Comparison of ENCODE assay signal across 22 cellular contexts in genomic region chr12:77229640-77230442, GRCh38.
DNase-seq lines count a peak whose midpoint lies in the region; ATAC-seq, FAIRE-seq and TF ChIP-seq lines count a peak whose summit lies in the region.
"Had no signal": no experiment of that assay in that cellular context is flagged by ENCODE, and none has a peak within 500 bp of the region (broad histone marks: within the 10 kb centered on the region; RNA-seq: fewer than 3 reads in every experiment).

No MANE protein-coding gene starts in this region.

- CTCF ChIA-PET in WTC11 (lab: Charles Lee), result no interaction called here

- H3K27ac Mint-ChIP-seq in WTC11 (peak overlapping the region; percentile 69), nephron (peak overlapping the region; percentile 74 to 78 (median 77))
- H3K27ac Mint-ChIP-seq: activated B cell treated with CpG ODN at 0.5 μM for 24 hours; effector memory CD8-positive, alpha-beta T cell had no signal

- H3K36me3 Mint-ChIP-seq in WTC11, result 0 out of 2 replicates have a peak, but pooled peaks cover 2% of the 10 kb centered on the region
- no peaks in the 10 kb centered on the region for H3K36me3 Mint-ChIP-seq in nephron (ENCODE audit: low read depth)

- H3K9me3 Mint-ChIP-seq in WTC11 (no peaks in the 10 kb centered on the region), nephron (no peaks in the 10 kb centered on the region)
- H3K9me3 Mint-ChIP-seq: activated B cell treated with CpG ODN at 0.5 μM for 24 hours had no signal

- DNase-seq in H4 (ENCODE audit: low spot score) (peak; percentile 12), WTC11 (ENCODE audit: low spot score) (no peak), GM19238 (ENCODE audit: insufficient read length, low spot score) (no peak), Ammon's horn (ENCODE audit: low spot score) (no peak), NCI-H2029 (lab: John Stamatoyannopoulos, UW) (no peak)
- DNase-seq: activated B cell treated with CpG ODN at 0.5 μM for 24 hours; activated effector memory CD4-positive, alpha-beta T cell treated with anti-CD3 and anti-CD28 coated beads, Interleukin-2, amount 50 U/mL, for 16 hours; body of pancreas; Caco-2; effector memory CD8-positive, alpha-beta T cell; GDM1; NCI-H187 treated with DMSO at 0.1 percent for 48 hours; NCI-H526; occipital lobe; RPMI8226; spleen; stimulated activated naive CD4-positive, alpha-beta T cell; T-helper 1 cell had no signal

- ATAC-seq in WTC11 (peak; percentile 84), HG02588 (IDR thresholded peaks at IDR 0.05; ENCODE audit: unreplicated experiment) (no peak)
- ATAC-seq: body of pancreas; effector memory CD8-positive, alpha-beta T cell had no signal

- peak; percentile 12 for FAIRE-seq in endometrium (lab: Jason Lieb, UNC)
- FAIRE-seq: GM12892 had no signal

- H3K4me1 Mint-ChIP-seq in WTC11 (peaks cover 39% of the 10 kb centered on the region), nephron (peaks cover 18% of the 10 kb centered on the region)
- H3K4me1 Mint-ChIP-seq: activated B cell treated with CpG ODN at 0.5 μM for 24 hours had no signal

- POLR2A ChIA-PET in WTC11 (lab: Charles Lee), result no interaction called here

- H3K4me3 Mint-ChIP-seq in WTC11, result peak overlapping the region; percentile 10; the same call in 1 of the 2 replicates
- H3K4me3 Mint-ChIP-seq in nephron, result peak overlapping the region in 2 of 3 experiments; percentile 16 to 21
- H3K4me3 Mint-ChIP-seq: activated B cell treated with CpG ODN at 0.5 μM for 24 hours; effector memory CD8-positive, alpha-beta T cell had no signal

- H3K27me3 Mint-ChIP-seq in WTC11 (ENCODE audit: low read depth), result no peaks in the 10 kb centered on the region
- peaks cover 4% of the 10 kb centered on the region for H3K27me3 Mint-ChIP-seq in nephron (ENCODE audit: low read depth)
- H3K27me3 Mint-ChIP-seq: effector memory CD8-positive, alpha-beta T cell had no signal

- TF ChIP-seq CTCF in WTC11 (IDR thresholded peaks at IDR 0.05) (no peak), nephron (IDR thresholded peaks at IDR 0.05; ENCODE audit: unreplicated experiment in 3 of 3) (no peak)

TF ChIP-seq in WTC11, 78 proteins besides CTCF, POLR2A, EP300 and RAD21 (continues in another document):
- TF ChIP-seq HMGXB4 (CRISPR knock-in tag; IDR thresholded peaks at IDR 0.05) (no peak), ATF3 (CRISPR knock-in tag; conservative IDR thresholded peaks at IDR 0.05) (no peak), OVOL2 (CRISPR knock-in tag; IDR thresholded peaks at IDR 0.05; ENCODE audit: borderline replicate concordance) (no peak), ZBTB43 (CRISPR knock-in tag; IDR thresholded peaks at IDR 0.05) (no peak), E2F5 (CRISPR knock-in tag; IDR thresholded peaks at IDR 0.05) (no peak), IRF2 (CRISPR knock-in tag; IDR thresholded peaks at IDR 0.05; ENCODE audit: borderline replicate concordance, low read depth) (no peak), TP53 (CRISPR knock-in tag; IDR thresholded peaks at IDR 0.05) (no peak), ATF6 (CRISPR knock-in tag; IDR thresholded peaks at IDR 0.05) (no peak), ZNF671 (CRISPR knock-in tag; IDR thresholded peaks at IDR 0.05) (no peak), MYBL2 (CRISPR knock-in tag; IDR thresholded peaks at IDR 0.05) (no peak), ZNF532 (CRISPR knock-in tag; IDR thresholded peaks at IDR 0.05; ENCODE audit: borderline replicate concordance) (no peak), IRF1 (CRISPR knock-in tag; IDR thresholded peaks at IDR 0.05) (no peak), ETV6 (CRISPR knock-in tag; IDR thresholded peaks at IDR 0.05) (no peak)
